ENCODE assay signal across 2 cellular contexts in the genomic region with DNA sequence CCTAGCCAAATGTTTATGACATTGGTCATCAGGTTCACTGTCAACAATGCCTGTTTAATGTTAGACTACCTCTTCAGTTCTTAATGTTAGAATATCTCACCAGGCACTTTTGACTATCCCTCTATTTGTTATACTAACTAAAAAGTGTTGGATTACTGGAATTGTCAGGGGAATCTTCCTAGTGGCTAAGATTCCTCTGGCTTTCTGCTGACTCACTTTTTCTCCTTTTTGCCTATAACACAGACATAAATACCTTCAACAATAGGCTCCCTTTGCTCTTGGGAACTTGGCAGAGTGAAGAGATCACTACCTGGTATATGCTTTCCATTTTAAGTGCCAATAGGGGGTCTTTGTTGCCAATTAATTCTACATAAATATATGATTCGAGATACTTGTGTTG.
TF ChIP-seq lines count a peak whose summit lies in the region.

No MANE protein-coding gene starts in this region.

TF ChIP-seq in A549, 52 proteins besides CTCF, POLR2A, EP300 and RAD21 (continued from another document):
- no peak for TF ChIP-seq USF2 (IDR thresholded peaks at IDR 0.05)
- TF ChIP-seq KDM5A (IDR thresholded peaks at IDR 0.05), result no peak
- TF ChIP-seq CEBPB (IDR thresholded peaks at IDR 0.05), result no peak
- no peak for TF ChIP-seq FOSL2 (IDR thresholded peaks at IDR 0.05)
- TF ChIP-seq FOSL2 (CRISPR knock-in tag; IDR thresholded peaks at IDR 0.05), result no peak
- no peak for TF ChIP-seq KDM1A (IDR thresholded peaks at IDR 0.05; ENCODE audit: low read depth)
- TF ChIP-seq MAFK (IDR thresholded peaks at IDR 0.05; ENCODE audit: partially characterized antibody), result peak; percentile 21
- TF ChIP-seq ATOH8 (CRISPR knock-in tag; IDR thresholded peaks at IDR 0.05; ENCODE audit: low read depth), result no peak

TF ChIP-seq in GM12878, 131 proteins besides CTCF, POLR2A, EP300 and RAD21 (continued from another document):
- TF ChIP-seq, protein P1, sequence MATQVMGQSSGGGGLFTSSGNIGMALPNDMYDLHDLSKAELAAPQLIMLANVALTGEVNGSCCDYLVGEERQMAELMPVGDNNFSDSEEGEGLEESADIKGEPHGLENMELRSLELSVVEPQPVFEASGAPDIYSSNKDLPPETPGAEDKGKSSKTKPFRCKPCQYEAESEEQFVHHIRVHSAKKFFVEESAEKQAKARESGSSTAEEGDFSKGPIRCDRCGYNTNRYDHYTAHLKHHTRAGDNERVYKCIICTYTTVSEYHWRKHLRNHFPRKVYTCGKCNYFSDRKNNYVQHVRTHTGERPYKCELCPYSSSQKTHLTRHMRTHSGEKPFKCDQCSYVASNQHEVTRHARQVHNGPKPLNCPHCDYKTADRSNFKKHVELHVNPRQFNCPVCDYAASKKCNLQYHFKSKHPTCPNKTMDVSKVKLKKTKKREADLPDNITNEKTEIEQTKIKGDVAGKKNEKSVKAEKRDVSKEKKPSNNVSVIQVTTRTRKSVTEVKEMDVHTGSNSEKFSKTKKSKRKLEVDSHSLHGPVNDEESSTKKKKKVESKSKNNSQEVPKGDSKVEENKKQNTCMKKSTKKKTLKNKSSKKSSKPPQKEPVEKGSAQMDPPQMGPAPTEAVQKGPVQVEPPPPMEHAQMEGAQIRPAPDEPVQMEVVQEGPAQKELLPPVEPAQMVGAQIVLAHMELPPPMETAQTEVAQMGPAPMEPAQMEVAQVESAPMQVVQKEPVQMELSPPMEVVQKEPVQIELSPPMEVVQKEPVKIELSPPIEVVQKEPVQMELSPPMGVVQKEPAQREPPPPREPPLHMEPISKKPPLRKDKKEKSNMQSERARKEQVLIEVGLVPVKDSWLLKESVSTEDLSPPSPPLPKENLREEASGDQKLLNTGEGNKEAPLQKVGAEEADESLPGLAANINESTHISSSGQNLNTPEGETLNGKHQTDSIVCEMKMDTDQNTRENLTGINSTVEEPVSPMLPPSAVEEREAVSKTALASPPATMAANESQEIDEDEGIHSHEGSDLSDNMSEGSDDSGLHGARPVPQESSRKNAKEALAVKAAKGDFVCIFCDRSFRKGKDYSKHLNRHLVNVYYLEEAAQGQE (IDR thresholded peaks at IDR 0.05; ENCODE audit: low read depth, low read length), result no peak
- no peak for TF ChIP-seq USF2 (IDR thresholded peaks at IDR 0.05; ENCODE audit: borderline replicate concordance, low read depth, low read length)
- TF ChIP-seq, protein P2, sequence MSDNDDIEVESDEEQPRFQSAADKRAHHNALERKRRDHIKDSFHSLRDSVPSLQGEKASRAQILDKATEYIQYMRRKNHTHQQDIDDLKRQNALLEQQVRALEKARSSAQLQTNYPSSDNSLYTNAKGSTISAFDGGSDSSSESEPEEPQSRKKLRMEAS (IDR thresholded peaks at IDR 0.05; ENCODE audit: low read depth, low read length), result no peak
- no peak for TF ChIP-seq NR2F1 (conservative IDR thresholded peaks at IDR 0.05)
- TF ChIP-seq SMARCA5 (IDR thresholded peaks at IDR 0.05), result no peak
- TF ChIP-seq SIN3A (IDR thresholded peaks at IDR 0.05; ENCODE audit: low read depth, low read length), result no peak
- TF ChIP-seq EED (IDR thresholded peaks at IDR 0.05; ENCODE audit: low read depth), result no peak
- TF ChIP-seq ZNF24 (IDR thresholded peaks at IDR 0.05), result no peak
- TF ChIP-seq FOXM1 (IDR thresholded peaks at IDR 0.05; ENCODE audit: low read depth, low read length), result no peak
- TF ChIP-seq NRF1 (conservative IDR thresholded peaks at IDR 0.05; ENCODE audit: low read depth, low read length), result no peak
- TF ChIP-seq, protein P3, sequence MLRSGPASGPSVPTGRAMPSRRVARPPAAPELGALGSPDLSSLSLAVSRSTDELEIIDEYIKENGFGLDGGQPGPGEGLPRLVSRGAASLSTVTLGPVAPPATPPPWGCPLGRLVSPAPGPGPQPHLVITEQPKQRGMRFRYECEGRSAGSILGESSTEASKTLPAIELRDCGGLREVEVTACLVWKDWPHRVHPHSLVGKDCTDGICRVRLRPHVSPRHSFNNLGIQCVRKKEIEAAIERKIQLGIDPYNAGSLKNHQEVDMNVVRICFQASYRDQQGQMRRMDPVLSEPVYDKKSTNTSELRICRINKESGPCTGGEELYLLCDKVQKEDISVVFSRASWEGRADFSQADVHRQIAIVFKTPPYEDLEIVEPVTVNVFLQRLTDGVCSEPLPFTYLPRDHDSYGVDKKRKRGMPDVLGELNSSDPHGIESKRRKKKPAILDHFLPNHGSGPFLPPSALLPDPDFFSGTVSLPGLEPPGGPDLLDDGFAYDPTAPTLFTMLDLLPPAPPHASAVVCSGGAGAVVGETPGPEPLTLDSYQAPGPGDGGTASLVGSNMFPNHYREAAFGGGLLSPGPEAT (IDR thresholded peaks at IDR 0.05; ENCODE audit: low read depth), result no peak
- TF ChIP-seq, protein P4, sequence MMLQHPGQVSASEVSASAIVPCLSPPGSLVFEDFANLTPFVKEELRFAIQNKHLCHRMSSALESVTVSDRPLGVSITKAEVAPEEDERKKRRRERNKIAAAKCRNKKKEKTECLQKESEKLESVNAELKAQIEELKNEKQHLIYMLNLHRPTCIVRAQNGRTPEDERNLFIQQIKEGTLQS (IDR thresholded peaks at IDR 0.05; ENCODE audit: borderline replicate concordance, extremely low read depth, low read depth, low read length), result no peak
- TF ChIP-seq HCFC1 (IDR thresholded peaks at IDR 0.05; ENCODE audit: low read length), result no peak
- no peak for TF ChIP-seq PAX5 (IDR thresholded peaks at IDR 0.05; ENCODE audit: borderline replicate concordance, low read depth, low read length)
- TF ChIP-seq TCF3 (IDR thresholded peaks at IDR 0.05; ENCODE audit: borderline replicate concordance, insufficient read depth, low read depth, low read length), result no peak
- no peak for TF ChIP-seq STAT1 (conservative IDR thresholded peaks at IDR 0.05)
- no peak for TF ChIP-seq KLF5 (IDR thresholded peaks at IDR 0.05; ENCODE audit: partially characterized antibody)
TF ChIP-seq in GM12878: peak in this region for 0.
